Comparison of ENCODE assay signal across 24 cellular contexts in the genomic region with DNA sequence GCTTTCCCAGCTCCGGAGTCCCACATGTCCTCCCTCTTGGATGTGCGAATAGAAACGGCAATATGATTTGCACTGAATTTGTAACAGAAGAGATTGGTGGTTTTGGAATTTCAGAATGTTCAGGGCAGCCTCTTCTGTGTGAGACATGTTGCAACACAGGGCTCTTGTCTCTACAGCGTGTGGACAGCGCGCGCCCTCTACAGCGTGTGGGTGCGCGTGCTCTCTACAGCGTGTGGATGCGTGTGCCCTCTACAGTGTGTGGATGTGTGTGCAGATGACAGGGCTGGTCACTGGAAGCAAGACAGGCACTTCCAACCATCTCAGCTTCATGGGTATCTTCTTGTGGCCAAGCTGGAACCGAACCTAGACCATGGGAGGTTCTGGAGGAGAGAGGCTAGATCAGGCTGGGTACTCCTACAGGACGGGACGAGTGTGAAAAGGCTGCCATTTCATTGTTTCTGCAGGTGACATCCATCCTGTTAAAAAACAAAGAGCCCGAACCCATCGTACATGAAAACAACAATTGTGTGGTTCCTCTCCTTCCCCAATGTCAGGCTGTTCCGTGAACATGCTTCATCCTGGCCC.
DNase-seq lines count a peak whose midpoint lies in the region; ATAC-seq and TF ChIP-seq lines count a peak whose summit lies in the region.
"Had no signal": no experiment of that assay in that cellular context is flagged by ENCODE, and none has a peak within 500 bp of the region (broad histone marks: within the 10 kb centered on the region; RNA-seq: fewer than 3 reads in every experiment).

No MANE protein-coding gene starts in this region.

- H3K4me1 Mint-ChIP-seq in neural progenitor cell: peaks cover 2% of the 10 kb centered on the region
- H3K4me1 Mint-ChIP-seq in activated naive CD8-positive, alpha-beta T cell treated with anti-CD3 and anti-CD28 coated beads, Interleukin-2, amount 50 U/mL, for 24 hours: no peaks in the 10 kb centered on the region
- H3K4me1 Mint-ChIP-seq: activated CD4-positive, alpha-beta T cell treated with anti-CD3 and anti-CD28 coated beads, Interleukin-2, amount 10 ng/mL, durations not matched to agents 24 days and 14 days had no signal

- no peak for TF ChIP-seq POLR2A in erythroblast (IDR thresholded peaks at IDR 0.05; ENCODE audit: low read length)

- no peak overlapping the region for H3K4me2 ChIP-seq in DND-41 (ENCODE audit: insufficient read depth, low read length)
- no peak overlapping the region for H3K4me2 ChIP-seq in neural progenitor cell
- H3K4me2 ChIP-seq: BLaER1 had no signal

- H3K9me3 ChIP-seq in DND-41 (ENCODE audit: insufficient read depth, low read length, severe bottlenecking) (no peaks in the 10 kb centered on the region), neural progenitor cell (ENCODE audit: low read depth) (no peaks in the 10 kb centered on the region), lower lobe of right lung (no peaks in the 10 kb centered on the region)
- H3K9me3 ChIP-seq: adrenal gland, BLaER1, heart right ventricle, left lung, tibial nerve had no signal

- no peaks in the 10 kb centered on the region for H3K36me3 Mint-ChIP-seq in neural progenitor cell
- no peaks in the 10 kb centered on the region for H3K36me3 Mint-ChIP-seq in activated naive CD8-positive, alpha-beta T cell treated with anti-CD3 and anti-CD28 coated beads, Interleukin-2, amount 50 U/mL, for 24 hours (ENCODE audit: low read depth)

- H3K27me3 Mint-ChIP-seq in neural progenitor cell (ENCODE audit: insufficient read depth, low read depth): peaks cover 5% of the 10 kb centered on the region
- no peaks in the 10 kb centered on the region for H3K27me3 Mint-ChIP-seq in activated naive CD8-positive, alpha-beta T cell treated with anti-CD3 and anti-CD28 coated beads, Interleukin-2, amount 50 U/mL, for 24 hours
- H3K27me3 Mint-ChIP-seq: activated CD4-positive, alpha-beta T cell treated with anti-CD3 and anti-CD28 coated beads, Interleukin-2, amount 10 ng/mL, durations not matched to agents 24 days and 14 days had no signal

- in situ Hi-C loops in SK-MEL-5 (cut with HindIII; ENCODE audit: low pct_unique_long_range_greater_than_20kb, low sequenced_read_pairs): no loop called here

- TF ChIP-seq CTCF in AG10803 (conservative IDR thresholded peaks at IDR 0.05; ENCODE audit: low read length) (peak; percentile 66), DND-41 (IDR thresholded peaks at IDR 0.05; ENCODE audit: borderline replicate concordance, extremely low read depth, low read length, poor library complexity, severe bottlenecking) (peak; percentile 3), neural progenitor cell (IDR thresholded peaks at IDR 0.05) (no peak), lower lobe of right lung (IDR thresholded peaks at IDR 0.05) (no peak)

- H3K4me1 ChIP-seq in DND-41 (ENCODE audit: insufficient read depth, low read length): peaks cover 2% of the 10 kb centered on the region; the same call in 1 of the 2 replicates
- no peaks in the 10 kb centered on the region for H3K4me1 ChIP-seq in neural progenitor cell
- H3K4me1 ChIP-seq in lower lobe of right lung: no peaks in the 10 kb centered on the region
- H3K4me1 ChIP-seq: adrenal gland, heart right ventricle, left lung, tibial nerve had no signal

- H3K4me3 ChIP-seq in AG10803 (ENCODE audit: low read length) (no peak overlapping the region), DND-41 (ENCODE audit: low read depth in 1 of 2, low read length in 2 of 2) (no peak overlapping the region), neural progenitor cell (no peak overlapping the region), lower lobe of right lung (no peak overlapping the region)
- H3K4me3 ChIP-seq: adrenal gland, BLaER1, GM12878, heart right ventricle, left lung, skin epidermis, tibial nerve had no signal

- H3K9ac ChIP-seq in DND-41 (ENCODE audit: low read depth, low read length): no peak overlapping the region
- H3K9ac ChIP-seq in neural progenitor cell: no peak overlapping the region
- H3K9ac ChIP-seq: BLaER1 had no signal

- no peaks in the 10 kb centered on the region for H3K27me3 ChIP-seq in DND-41 (ENCODE audit: insufficient read depth, low read length, poor library complexity)
- no peaks in the 10 kb centered on the region for H3K27me3 ChIP-seq in neural progenitor cell
- H3K27me3 ChIP-seq in lower lobe of right lung (ENCODE audit: low read depth): no peaks in the 10 kb centered on the region
- H3K27me3 ChIP-seq: adrenal gland, BLaER1, tibial nerve had no signal

- peaks cover 3% of the 10 kb centered on the region for H3K9me3 Mint-ChIP-seq in neural progenitor cell
- no peaks in the 10 kb centered on the region for H3K9me3 Mint-ChIP-seq in activated naive CD8-positive, alpha-beta T cell treated with anti-CD3 and anti-CD28 coated beads, Interleukin-2, amount 50 U/mL, for 24 hours
- H3K9me3 Mint-ChIP-seq: activated CD4-positive, alpha-beta T cell treated with anti-CD3 and anti-CD28 coated beads, Interleukin-2, amount 10 ng/mL, durations not matched to agents 24 days and 14 days had no signal

- no peaks in the 10 kb centered on the region for H3F3A ChIP-seq in neural progenitor cell (ENCODE audit: low read depth)

- intact Hi-C loops in lower lobe of right lung (cut with DNase I): no loop called here

- peak overlapping the region; percentile 9 for H3K27ac Mint-ChIP-seq in neural progenitor cell
- no peak overlapping the region for H3K27ac Mint-ChIP-seq in activated naive CD8-positive, alpha-beta T cell treated with anti-CD3 and anti-CD28 coated beads, Interleukin-2, amount 50 U/mL, for 24 hours
- H3K27ac Mint-ChIP-seq: activated CD4-positive, alpha-beta T cell treated with anti-CD3 and anti-CD28 coated beads, Interleukin-2, amount 10 ng/mL, durations not matched to agents 24 days and 14 days; progenitor cell of endocrine pancreas had no signal

- H3K79me2 ChIP-seq in DND-41 (ENCODE audit: insufficient read depth, low read length): no peaks in the 10 kb centered on the region
- no peaks in the 10 kb centered on the region for H3K79me2 ChIP-seq in neural progenitor cell (ENCODE audit: low read depth)

- H2AFZ ChIP-seq in DND-41 (ENCODE audit: low read depth, low read length): no peak overlapping the region
- no peak overlapping the region for H2AFZ ChIP-seq in neural progenitor cell (replicated peaks)

- ATAC-seq in DND-41 (ENCODE audit: insufficient read depth, low read depth) (no peak), lower lobe of right lung (no peak)
- ATAC-seq in activated naive CD8-positive, alpha-beta T cell treated with anti-CD3 and anti-CD28 coated beads, Interleukin-2, amount 50 U/mL, for 24 hours: no peak
- ATAC-seq: GM12878; heart right ventricle; left lung; stimulated activated naive CD8-positive, alpha-beta T cell treated with anti-CD3 and anti-CD28 coated beads, Interleukin-15, Interleukin-2, amounts not matched to agents 100 U/mL and 50 U/mL, for 24 hours had no signal

- peak; percentile 74 for DNase-seq in AG10803 (ENCODE audit: low read depth)
- no peak for DNase-seq in DND-41
- peak; percentile 16 for DNase-seq in SK-MEL-5 (ENCODE audit: low read depth, low spot score)
- DNase-seq in neural progenitor cell (ENCODE audit: low spot score): no peak
- DNase-seq in activated naive CD8-positive, alpha-beta T cell treated with anti-CD3 and anti-CD28 coated beads, Interleukin-2, amount 50 U/mL, for 24 hours: no peak
- DNase-seq in erythroblast (lab: John Stamatoyannopoulos, UW): no peak
- no peak for DNase-seq in middle frontal gyrus (ENCODE audit: extremely low spot score, low spot score)
- no peak for DNase-seq in lower lobe of right lung
- DNase-seq: activated CD4-positive, alpha-beta T cell treated with anti-CD3 and anti-CD28 coated beads, Interleukin-2, amount 10 ng/mL, durations not matched to agents 24 days and 14 days; activated effector memory CD4-positive, alpha-beta T cell treated with anti-CD3 and anti-CD28 coated beads, Interleukin-2, amount 50 U/mL, for 16 hours; cortex of kidney; GOT3; heart right ventricle; NCI-H1105 treated with DMSO at 0.1 percent for 48 hours; NCI-H510A treated with DMSO at 0.1 percent for 48 hours; stimulated activated CD4-positive, alpha-beta T cell treated with anti-CD3 and anti-CD28 coated beads, Interleukin-4, amount 100 ng/mL, for 1 hour; stimulated activated naive CD8-positive, alpha-beta T cell treated with anti-CD3 and anti-CD28 coated beads, Interleukin-15, Interleukin-2, amounts not matched to agents 100 U/mL and 50 U/mL, for 24 hours had no signal

- H4K20me1 ChIP-seq in DND-41 (ENCODE audit: insufficient read depth, low read length) (no peaks in the 10 kb centered on the region), neural progenitor cell (ENCODE audit: low read depth) (no peaks in the 10 kb centered on the region)
- H4K20me1 ChIP-seq: BLaER1 had no signal

- no peak overlapping the region for H3K4me3 Mint-ChIP-seq in neural progenitor cell
- no peak overlapping the region for H3K4me3 Mint-ChIP-seq in activated naive CD8-positive, alpha-beta T cell treated with anti-CD3 and anti-CD28 coated beads, Interleukin-2, amount 50 U/mL, for 24 hours
- H3K4me3 Mint-ChIP-seq: activated CD4-positive, alpha-beta T cell treated with anti-CD3 and anti-CD28 coated beads, Interleukin-2, amount 10 ng/mL, durations not matched to agents 24 days and 14 days had no signal

- H3K27ac ChIP-seq in DND-41 (ENCODE audit: low read length): no peak overlapping the region
- no peak overlapping the region for H3K27ac ChIP-seq in neural progenitor cell
- H3K27ac ChIP-seq in lower lobe of right lung: no peak overlapping the region
- H3K27ac ChIP-seq: adrenal gland, BLaER1, heart right ventricle, left lung, skin epidermis, tibial nerve had no signal

- H3K36me3 ChIP-seq in DND-41 (ENCODE audit: insufficient read depth, low read length) (no peaks in the 10 kb centered on the region), neural progenitor cell (no peaks in the 10 kb centered on the region), lower lobe of right lung (no peaks in the 10 kb centered on the region)
- H3K36me3 ChIP-seq: adrenal gland, BLaER1, heart right ventricle, left lung, tibial nerve had no signal

Comparison
In these comparisons a context has a peak if more than half of its experiments do, and no peak if none do; other contexts are left out.
1. DNase-seq: peak in AG10803 (single experiment) and SK-MEL-5 (single experiment); none in DND-41 (single experiment), neural progenitor cell (single experiment), activated naive CD8-positive, alpha-beta T cell treated with anti-CD3 and anti-CD28 coated beads, Interleukin-2, amount 50 U/mL, for 24 hours (single experiment), erythroblast (0 of 2), middle frontal gyrus (single experiment) and lower lobe of right lung (single experiment).
2. CTCF ChIP-seq: peak in AG10803 (single experiment) and DND-41 (single experiment); none in neural progenitor cell (single experiment) and lower lobe of right lung (single experiment).